ENCODE assay signal across 19 cellular contexts in the genomic region with DNA sequence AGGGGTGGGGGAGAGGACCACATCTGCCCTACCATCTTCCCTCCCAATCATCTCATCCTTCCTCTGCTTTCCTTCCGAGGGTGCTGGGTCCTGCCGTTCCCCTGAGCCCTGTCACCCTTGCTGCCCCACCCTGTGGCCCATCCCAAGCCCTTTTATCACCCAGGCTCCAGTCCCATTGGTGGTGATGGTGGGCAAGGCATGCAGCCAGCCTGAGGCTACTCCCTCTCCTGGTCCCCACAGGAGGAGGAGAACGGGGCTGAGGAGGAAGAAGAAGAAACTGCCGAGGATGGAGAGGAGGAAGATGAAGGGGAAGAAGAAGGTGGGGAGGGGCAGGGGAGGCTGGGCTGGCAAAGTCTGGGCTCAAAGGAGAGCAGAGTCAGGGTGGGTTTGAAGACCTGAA. TPM values are rescaled to one million over a fixed set of nuclear protein-coding genes. Genes with fewer than 3 reads are reported as not detected.
DNase-seq lines count a peak whose midpoint lies in the region; ATAC-seq and TF ChIP-seq lines count a peak whose summit lies in the region.
"Had no signal": no experiment of that assay in that cellular context is flagged by ENCODE, and none has a peak within 500 bp of the region (broad histone marks: within the 10 kb centered on the region; RNA-seq: fewer than 3 reads in every experiment).

No MANE protein-coding gene starts in this region.

- peak overlapping the region; percentile 63 for H3K27ac Mint-ChIP-seq in central memory CD8-positive, alpha-beta T cell (ENCODE audit: low read depth)
- no peak overlapping the region for H3K27ac Mint-ChIP-seq in CD4-positive, alpha-beta T cell

- peak overlapping the region; percentile 99 for H3K9ac ChIP-seq in neural cell (ENCODE audit: low read length)

- no peaks in the 10 kb centered on the region for H3K27me3 ChIP-seq in neural cell (ENCODE audit: insufficient read depth, low read depth, low read length)
- peaks cover 30% of the 10 kb centered on the region for H3K27me3 ChIP-seq in CD4-positive, alpha-beta T cell (ENCODE audit: control insufficient read depth, insufficient read depth, low read length)
- H3K27me3 ChIP-seq: body of pancreas, pancreas had no signal

- intact Hi-C loops in left ventricle myocardium superior (cut with micrococcal nuclease): no loop called here
- intact Hi-C loops in Right ventricle myocardium superior (cut with DNase I): no loop called here
- intact Hi-C loops in CD4-positive, alpha-beta T cell (cut with DNase I, micrococcal nuclease): no loop called here

- peak overlapping the region; percentile 87 for H3K4me3 ChIP-seq in neural cell (ENCODE audit: low read length)
- H3K4me3 ChIP-seq: body of pancreas, pancreas had no signal

- POLR2A ChIA-PET in CD4-positive, alpha-beta T cell (lab: Charles Lee): interaction anchor here (1.5 to 1.6 kb wide), 2 partner anchors 16 to 20 kb away, joined by 3 to 6 read pairs; partner anchors contain the start of genes CD4 and MLF2

- peaks cover 6% of the 10 kb centered on the region for H3F3A ChIP-seq in neural cell (ENCODE audit: insufficient read depth, low read length, poor library complexity, severe bottlenecking)

- peaks cover 69% of the 10 kb centered on the region for H3K4me1 Mint-ChIP-seq in central memory CD8-positive, alpha-beta T cell
- H3K4me1 Mint-ChIP-seq in CD4-positive, alpha-beta T cell (ENCODE audit: low read depth): peaks cover 64% of the 10 kb centered on the region

- CTCF ChIA-PET in CD4-positive, alpha-beta T cell (lab: Charles Lee): no interaction called here

- H3K4me2 ChIP-seq in neural cell (ENCODE audit: low read length): peak overlapping the region; percentile 74

- no peaks in the 10 kb centered on the region for H3K9me2 ChIP-seq in neural cell (ENCODE audit: insufficient read depth, low read length)

- peak overlapping the region; percentile 100 for H3K27ac ChIP-seq in neural cell (ENCODE audit: low read length)
- H3K27ac ChIP-seq in CD4-positive, alpha-beta T cell (ENCODE audit: low read depth, low read length): no peak overlapping the region
- H3K27ac ChIP-seq: body of pancreas, pancreas had no signal

- H4K20me1 ChIP-seq in neural cell (ENCODE audit: insufficient read depth): peaks cover 33% of the 10 kb centered on the region

- no peaks in the 10 kb centered on the region for H3K9me3 Mint-ChIP-seq in central memory CD8-positive, alpha-beta T cell
- H3K9me3 Mint-ChIP-seq in CD4-positive, alpha-beta T cell: no peaks in the 10 kb centered on the region
- H3K9me3 Mint-ChIP-seq: activated naive CD4-positive, alpha-beta T cell treated with anti-CD3 and anti-CD28 coated beads for 36 hours; type B pancreatic cell had no signal

- TF ChIP-seq EP300 in neural cell (conservative IDR thresholded peaks at IDR 0.05; ENCODE audit: poor library complexity, severe bottlenecking): no peak

- peaks cover 12% of the 10 kb centered on the region for H3K27me3 Mint-ChIP-seq in central memory CD8-positive, alpha-beta T cell
- peaks cover 70% of the 10 kb centered on the region for H3K27me3 Mint-ChIP-seq in CD4-positive, alpha-beta T cell

- no peak for ATAC-seq in left ventricle myocardium superior
- ATAC-seq in Right ventricle myocardium superior (ENCODE audit: poor library complexity): no peak
- no peak for ATAC-seq in central memory CD8-positive, alpha-beta T cell (replicated peaks; ENCODE audit: extremely low read depth, poor library complexity, severe bottlenecking)
- ATAC-seq in HG03457 (IDR thresholded peaks at IDR 0.05; ENCODE audit: unreplicated experiment): no peak
- ATAC-seq in CD4-positive, alpha-beta T cell (ENCODE audit: poor library complexity): no peak
- ATAC-seq: body of pancreas, heart right ventricle, pancreas had no signal

- H3K79me2 ChIP-seq in neural cell (replicated peaks; ENCODE audit: insufficient read depth, low read length): peaks cover 60% of the 10 kb centered on the region

- peak; percentile 24 for DNase-seq in left ventricle myocardium superior
- no peak for DNase-seq in Right ventricle myocardium superior
- DNase-seq in central memory CD8-positive, alpha-beta T cell (ENCODE audit: low spot score in 2 of 2): no peak
- no peak for DNase-seq in medulla oblongata (ENCODE audit: extremely low spot score)
- DNase-seq in middle frontal gyrus (ENCODE audit: extremely low spot score, low spot score): no peak
- DNase-seq in CD4-positive, alpha-beta T cell: no peak
- DNase-seq: activated CD4-positive, CD25-positive, alpha-beta regulatory T cell; activated naive CD4-positive, alpha-beta T cell treated with anti-CD3 and anti-CD28 coated beads for 36 hours; COR-L47; kidney; NCI-H1105 treated with DMSO at 0.1 percent for 48 hours; small intestine; T-helper 1 cell had no signal

- H3K36me3 Mint-ChIP-seq in central memory CD8-positive, alpha-beta T cell (ENCODE audit: insufficient read depth): peaks cover 8% of the 10 kb centered on the region
- H3K36me3 Mint-ChIP-seq in CD4-positive, alpha-beta T cell (ENCODE audit: low read depth): no peaks in the 10 kb centered on the region

- peaks cover 4% of the 10 kb centered on the region for H3K36me3 ChIP-seq in neural cell (ENCODE audit: insufficient read depth, low read length)
- H3K36me3 ChIP-seq: pancreas had no signal

- no peak for TF ChIP-seq CTCF in neural cell (IDR thresholded peaks at IDR 0.05; ENCODE audit: poor library complexity, severe bottlenecking)
- no peak for TF ChIP-seq CTCF in CD4-positive, alpha-beta T cell (IDR thresholded peaks at IDR 0.05)

- H3K4me3 Mint-ChIP-seq in central memory CD8-positive, alpha-beta T cell: no peak overlapping the region
- H3K4me3 Mint-ChIP-seq in CD4-positive, alpha-beta T cell: no peak overlapping the region
- H3K4me3 Mint-ChIP-seq: activated naive CD4-positive, alpha-beta T cell treated with anti-CD3 and anti-CD28 coated beads for 36 hours had no signal

- no peaks in the 10 kb centered on the region for H3K9me3 ChIP-seq in neural cell (ENCODE audit: low read length)
- H3K9me3 ChIP-seq in CD4-positive, alpha-beta T cell (ENCODE audit: control insufficient read depth, low read length): no peaks in the 10 kb centered on the region
- H3K9me3 ChIP-seq: body of pancreas, heart right ventricle, pancreas had no signal

- no peak for TF ChIP-seq RAD21 in neural cell (conservative IDR thresholded peaks at IDR 0.05)

- no peak overlapping the region for H2AFZ ChIP-seq in neural cell (ENCODE audit: low read depth, low read length)

TF ChIP-seq in neural cell, 6 proteins besides CTCF, POLR2A, EP300 and RAD21:
- no peak for TF ChIP-seq SMC3 (conservative IDR thresholded peaks at IDR 0.05; ENCODE audit: poor library complexity)
- TF ChIP-seq POLR2AphosphoS5 (IDR thresholded peaks at IDR 0.05): no peak
- TF ChIP-seq TAF1 (IDR thresholded peaks at IDR 0.05; ENCODE audit: low read depth): no peak

RNA-seq across cellular contexts. Expression of gene LAG3, which starts 2.6 kb away (rescaled TPM):
- total RNA-seq in left ventricle myocardium superior (0.37 TPM), Right ventricle myocardium superior (0.22 TPM)
- polyA plus RNA-seq in neural cell: 1.4 and 2.0 TPM in 2 replicates
- 0.24 and 1.3 TPM in 2 replicates for polyA minus RNA-seq in neural cell
- 1 to 10 TPM in 1 of 2 experiments, under 1 TPM in 1; 0.82 to 1.4 TPM for total RNA-seq in CD4-positive, alpha-beta T cell
- total RNA-seq: body of pancreas had no signal

RNA-seq across cellular contexts. Expression of gene PTMS, which starts 3.5 kb away (rescaled TPM):
- total RNA-seq in left ventricle myocardium superior: 133 TPM
- 108 TPM for total RNA-seq in Right ventricle myocardium superior
- 504 and 557 TPM in 2 replicates for polyA plus RNA-seq in neural cell
- polyA minus RNA-seq in neural cell: 239 and 310 TPM in 2 replicates
- 1 to 10 TPM; 1.5 to 1.9 TPM for total RNA-seq in CD4-positive, alpha-beta T cell

RNA-seq across cellular contexts. Expression of gene MLF2, which starts 16.7 kb away (rescaled TPM):
- 158 TPM for total RNA-seq in left ventricle myocardium superior
- total RNA-seq in Right ventricle myocardium superior: 153 TPM
- polyA plus RNA-seq in neural cell: 134 and 176 TPM in 2 replicates
- 120 and 128 TPM in 2 replicates for polyA minus RNA-seq in neural cell
- total RNA-seq in CD4-positive, alpha-beta T cell: 100 to 1,000 TPM; 114 to 121 TPM

RNA-seq across cellular contexts. Expression of gene CD4, which starts 19.6 kb away (rescaled TPM):
- total RNA-seq in left ventricle myocardium superior (8.4 TPM), Right ventricle myocardium superior (10.4 TPM)
- not detected in 2 replicates for polyA plus RNA-seq in neural cell
- polyA minus RNA-seq in neural cell: not detected in 2 replicates
- 100 to 1,000 TPM; 134 to 136 TPM for total RNA-seq in CD4-positive, alpha-beta T cell

RNA-seq across cellular contexts. Expression of gene COPS7A, which starts 45.8 kb away (rescaled TPM):
- 81.9 TPM for total RNA-seq in left ventricle myocardium superior
- 70.4 TPM for total RNA-seq in Right ventricle myocardium superior
- 45.8 and 50.2 TPM in 2 replicates for polyA plus RNA-seq in neural cell
- 22.2 and 22.6 TPM in 2 replicates for polyA minus RNA-seq in neural cell
- total RNA-seq in CD4-positive, alpha-beta T cell: 1 to 10 TPM; 9.4 to 9.6 TPM

Comparison
In these comparisons a context has a peak if more than half of its experiments do, and no peak if none do; other contexts are left out.
1. RNA of gene PTMS, which starts 3.5 kb away (total RNA-seq): 133 TPM in left ventricle myocardium superior (single experiment) and 108 TPM in Right ventricle myocardium superior (single experiment); 1.5 to 1.9 TPM in CD4-positive, alpha-beta T cell; every median in the first group is over 10 times any median in the second.